ENCODE assay signal across 15 cellular contexts in the genomic region with DNA sequence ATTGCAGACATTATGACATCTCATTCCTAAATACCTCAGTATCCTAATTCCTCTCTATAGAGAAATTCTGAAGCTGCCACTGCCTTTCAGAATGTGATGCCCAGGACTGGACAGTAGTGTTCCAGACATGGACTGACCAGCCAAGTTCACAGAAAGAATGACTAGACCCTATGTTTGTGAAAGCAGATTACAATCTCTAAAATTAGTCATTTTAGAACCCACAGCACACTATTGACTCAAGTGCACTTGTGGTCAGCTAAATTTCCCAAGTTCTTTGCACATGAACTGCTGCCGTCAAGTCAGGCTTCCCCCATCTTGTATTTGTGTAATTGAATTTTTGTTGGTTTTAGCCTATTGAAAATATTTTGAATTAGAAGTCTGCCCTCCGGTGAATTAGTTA.
DNase-seq lines count a peak whose midpoint lies in the region; ATAC-seq, FAIRE-seq and TF ChIP-seq lines count a peak whose summit lies in the region.
"Had no signal": no experiment of that assay in that cellular context is flagged by ENCODE, and none has a peak within 500 bp of the region (broad histone marks: within the 10 kb centered on the region; RNA-seq: fewer than 3 reads in every experiment).

No MANE protein-coding gene starts in this region.

- H3K4me1 ChIP-seq in PC-9 (replicated peaks; ENCODE audit: insufficient read depth), result peaks cover 66% of the 10 kb centered on the region
- peaks cover 15% of the 10 kb centered on the region for H3K4me1 ChIP-seq in endothelial cell of umbilical vein (ENCODE audit: control insufficient read depth, extremely low read depth, insufficient read depth, low read length)
- no peaks in the 10 kb centered on the region for H3K4me1 ChIP-seq in trophoblast cell (ENCODE audit: control insufficient read depth in 1 of 2, insufficient read depth in 2 of 2, low read length in 2 of 2)
- H3K4me1 ChIP-seq in foreskin keratinocyte, result peaks cover 11% of the 10 kb centered on the region
- H3K4me1 ChIP-seq: spleen had no signal

- no peak overlapping the region for H3K9ac ChIP-seq in endothelial cell of umbilical vein (replicated peaks; ENCODE audit: extremely low read depth, insufficient read depth, low read length)
- no peak overlapping the region for H3K9ac ChIP-seq in trophoblast cell (ENCODE audit: low read length)

- TF ChIP-seq POLR2A in endothelial cell of umbilical vein (IDR thresholded peaks at IDR 0.05; ENCODE audit: low read depth, low read length), result no peak

- no peak overlapping the region for H2BK12ac ChIP-seq in trophoblast cell (ENCODE audit: low read length)

- no peak overlapping the region for H2BK120ac ChIP-seq in trophoblast cell (ENCODE audit: insufficient read depth, low read length, poor library complexity)

- H2AK5ac ChIP-seq in trophoblast cell (ENCODE audit: low read length), result no peak overlapping the region

- no peaks in the 10 kb centered on the region for H3K9me1 ChIP-seq in endothelial cell of umbilical vein (replicated peaks; ENCODE audit: control insufficient read depth, extremely low read depth, insufficient read depth, low read length)

- peak overlapping the region; percentile 90 for H3K27ac ChIP-seq in PC-9
- peak overlapping the region; percentile 48 for H3K27ac ChIP-seq in endothelial cell of umbilical vein (ENCODE audit: insufficient read depth, low read depth, low read length)
- H3K27ac ChIP-seq in trophoblast cell (ENCODE audit: low read depth, low read length), result no peak overlapping the region
- H3K27ac ChIP-seq in foreskin keratinocyte, result no peak overlapping the region
- H3K27ac ChIP-seq: neutrophil, spleen had no signal

- H4K20me1 ChIP-seq in PC-9 (ENCODE audit: insufficient read depth) (no peaks in the 10 kb centered on the region), endothelial cell of umbilical vein (replicated peaks; ENCODE audit: control insufficient read depth, extremely low read depth, insufficient read depth, low read length) (no peaks in the 10 kb centered on the region)

- intact Hi-C loops in PC-9 (cut with micrococcal nuclease; ENCODE audit: unreplicated experiment) (loop anchor here (2.0 kb wide), 1 partner anchor 21 kb away; no protein-coding TSS in a partner anchor), endothelial cell of umbilical vein (cut with micrococcal nuclease) (no loop called here)

- 0 out of 2 replicates have a peak overlapping the region, but pooled peaks have one; percentile 6 for H2AFZ ChIP-seq in PC-9
- no peak overlapping the region for H2AFZ ChIP-seq in endothelial cell of umbilical vein (ENCODE audit: low read depth, low read length)
- H2AFZ ChIP-seq in trophoblast cell (ENCODE audit: insufficient read depth, low read length, poor library complexity), result no peak overlapping the region

- H3K14ac ChIP-seq in trophoblast cell (ENCODE audit: low read length), result no peak overlapping the region

- CTCF ChIA-PET in PC-9 (lab: Charles Lee) (interaction anchor here (0.6 to 1.0 kb wide), 3 partner anchors 10 to 140 kb away, joined by 3 to 5 read pairs (median 5); no protein-coding TSS in a partner anchor), endothelial cell of umbilical vein (lab: Charles Lee) (interaction anchor here (0.8 to 1.6 kb wide), 6 partner anchors 8 to 23 kb away, joined by 3 to 5 read pairs (median 4); no protein-coding TSS in a partner anchor)

- H4K8ac ChIP-seq in trophoblast cell (ENCODE audit: low read depth, low read length), result no peak overlapping the region

- ATAC-seq in foreskin keratinocyte (no peak), GM19324 (IDR thresholded peaks at IDR 0.05; ENCODE audit: low FRiP score, unreplicated experiment) (no peak)

- H3K79me2 ChIP-seq in PC-9 (ENCODE audit: low read depth) (no peaks in the 10 kb centered on the region), endothelial cell of umbilical vein (ENCODE audit: control insufficient read depth, insufficient read depth, low read length) (no peaks in the 10 kb centered on the region), trophoblast cell (ENCODE audit: control insufficient read depth, insufficient read depth, low read length, poor library complexity) (no peaks in the 10 kb centered on the region)

- H4K91ac ChIP-seq in trophoblast cell (ENCODE audit: low read depth, low read length), result no peak overlapping the region

- dilution Hi-C loops in endothelial cell of umbilical vein (cut with MboI; ENCODE audit: extremely low pct_ligation_motif_present, low sequenced_read_pairs), result no loop called here

- H3K23ac ChIP-seq in trophoblast cell (ENCODE audit: low read length), result no peak overlapping the region

- H3K9me3 ChIP-seq in PC-9 (ENCODE audit: insufficient read depth, low read depth) (0 out of 2 replicates have a peak, but pooled peaks cover 4% of the 10 kb centered on the region), endothelial cell of umbilical vein (replicated peaks; ENCODE audit: control insufficient read depth, insufficient read depth, low read length) (no peaks in the 10 kb centered on the region), trophoblast cell (ENCODE audit: insufficient read depth, low read depth, low read length) (no peaks in the 10 kb centered on the region)
- H3K9me3 ChIP-seq: neutrophil, spleen had no signal

- no peak overlapping the region for H2BK5ac ChIP-seq in trophoblast cell (ENCODE audit: low read depth, low read length, poor library complexity)

- H4K12ac ChIP-seq in trophoblast cell (ENCODE audit: low read depth, low read length), result no peak overlapping the region

- peaks cover 38% of the 10 kb centered on the region for H3F3A ChIP-seq in PC-9 (ENCODE audit: insufficient read depth, low read depth)

- H3K18ac ChIP-seq in trophoblast cell (ENCODE audit: low read length), result no peak overlapping the region

- H3K79me1 ChIP-seq in trophoblast cell (ENCODE audit: low read length), result no peaks in the 10 kb centered on the region

- H3K36me3 ChIP-seq in PC-9 (ENCODE audit: low read depth) (0 out of 2 replicates have a peak, but pooled peaks cover 4% of the 10 kb centered on the region), endothelial cell of umbilical vein (ENCODE audit: control insufficient read depth in 2 of 2, extremely low read depth in 1 of 2, insufficient read depth in 2 of 2, low read length in 2 of 2) (no peaks in the 10 kb centered on the region), trophoblast cell (ENCODE audit: control insufficient read depth in 1 of 2, insufficient read depth in 2 of 2, low read length in 2 of 2) (no peaks in the 10 kb centered on the region)
- H3K36me3 ChIP-seq: neutrophil, spleen had no signal

- H3K27me3 ChIP-seq in PC-9 (ENCODE audit: insufficient read depth, low read depth) (no peaks in the 10 kb centered on the region), endothelial cell of umbilical vein (ENCODE audit: control insufficient read depth in 2 of 2, insufficient read depth in 2 of 2, low read length in 2 of 2) (no peaks in the 10 kb centered on the region), trophoblast cell (ENCODE audit: insufficient read depth, low read length) (no peaks in the 10 kb centered on the region), foreskin keratinocyte (no peaks in the 10 kb centered on the region)
- H3K27me3 ChIP-seq: neutrophil had no signal

- BruUV-seq in PC-9 (replicated peaks; lab: Mats Ljungman, UMichigan), result no TSS peak
- BruUV-seq in endothelial cell of umbilical vein (replicated peaks; lab: Mats Ljungman, UMichigan), result no TSS peak

- DNase-seq in GM03348 (ENCODE audit: low spot score) (peak; percentile 45), PC-9 (peak; percentile 21 to 92), endothelial cell of umbilical vein (ENCODE audit: low read depth, low spot score) (peak; percentile 37), trophoblast cell (peak; percentile 70 to 87), foreskin keratinocyte (no peak), islet precursor cell (no peak), inferior parietal cortex (ENCODE audit: extremely low spot score) (no peak)
- DNase-seq: activated naive CD4-positive, alpha-beta T cell; NCI-H187; NCI-H748 treated with DMSO at 0.1 percent for 48 hours; SHP77; spleen had no signal

- FAIRE-seq in endothelial cell of umbilical vein (lab: Jason Lieb, UNC), result peak; percentile 83
- FAIRE-seq: D721Med had no signal

- H3K4me2 ChIP-seq in PC-9 (peak overlapping the region; percentile 56), endothelial cell of umbilical vein (ENCODE audit: insufficient read depth, low read length) (no peak overlapping the region), trophoblast cell (ENCODE audit: low read length) (no peak overlapping the region)

- no peak overlapping the region for H3K4ac ChIP-seq in trophoblast cell (ENCODE audit: low read depth, low read length)

- H3K4me3 ChIP-seq in PC-9 (no peak overlapping the region), endothelial cell of umbilical vein (replicated peaks in 1 of 3; ENCODE audit: insufficient read depth in 1 of 3, low read depth in 1 of 3, low read length in 3 of 3) (no peak overlapping the region), trophoblast cell (ENCODE audit: low read depth, low read length) (no peak overlapping the region)
- H3K4me3 ChIP-seq: spleen had no signal

- no peaks in the 10 kb centered on the region for H3K9me2 ChIP-seq in PC-9 (ENCODE audit: insufficient read depth)

- no CpG with 5 or more reads among the region's 2 CpGs for WGBS in trophoblast cell (ENCODE audit: extremely low coverage, insufficient coverage, insufficient read length)

- no peak for TF ChIP-seq CTCF in PC-9 (conservative IDR thresholded peaks at IDR 0.05)
- TF ChIP-seq CTCF in endothelial cell of umbilical vein (IDR thresholded peaks at IDR 0.05; ENCODE audit: extremely low read depth in 1 of 2, insufficient read depth in 1 of 2, low read depth in 1 of 2, low read length in 2 of 2), result no peak
- no peak for TF ChIP-seq CTCF in foreskin keratinocyte (conservative IDR thresholded peaks at IDR 0.05)

- POLR2A ChIA-PET in PC-9 (lab: Charles Lee; ENCODE audit: unreplicated experiment) (interaction anchor here (0.7 kb wide), 1 partner anchor 97 kb away, joined by 3 read pairs; no protein-coding TSS in a partner anchor), endothelial cell of umbilical vein (lab: Charles Lee) (no interaction called here)

TF ChIP-seq in endothelial cell of umbilical vein, 7 proteins besides CTCF, POLR2A, EP300 and RAD21:
- TF ChIP-seq POLR2AphosphoS5 (IDR thresholded peaks at IDR 0.05; ENCODE audit: insufficient read depth, low read depth, low read length) (peak; percentile 23), JUN (IDR thresholded peaks at IDR 0.05; ENCODE audit: borderline replicate concordance, insufficient read depth, insufficient read length, low read depth) (peak; percentile 28), EZH2 (IDR thresholded peaks at IDR 0.05; ENCODE audit: borderline replicate concordance, low read depth, low read length, severe bottlenecking) (no peak), MYC (IDR thresholded peaks at IDR 0.05; ENCODE audit: low read depth, low read length) (no peak), GATA2 (IDR thresholded peaks at IDR 0.05; ENCODE audit: insufficient read depth, insufficient read length, low read depth, low read length) (peak; percentile 97), FOS (IDR thresholded peaks at IDR 0.05; ENCODE audit: borderline replicate concordance, insufficient read depth, low read length) (peak; percentile 63)
- TF ChIP-seq, protein P1, sequence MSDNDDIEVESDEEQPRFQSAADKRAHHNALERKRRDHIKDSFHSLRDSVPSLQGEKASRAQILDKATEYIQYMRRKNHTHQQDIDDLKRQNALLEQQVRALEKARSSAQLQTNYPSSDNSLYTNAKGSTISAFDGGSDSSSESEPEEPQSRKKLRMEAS (IDR thresholded peaks at IDR 0.05; ENCODE audit: insufficient read depth, insufficient read length), result no peak

Comparison
In these comparisons a context has a peak if more than half of its experiments do, and no peak if none do; other contexts are left out.
1. DNase-seq: peak in GM03348 (single experiment), PC-9 (2 of 2), endothelial cell of umbilical vein (single experiment) and trophoblast cell (2 of 2); none in foreskin keratinocyte (0 of 2), islet precursor cell (single experiment) and inferior parietal cortex (single experiment).
2. H3K27ac ChIP-seq: peak in PC-9 (single experiment) and endothelial cell of umbilical vein (single experiment); none in trophoblast cell (single experiment) and foreskin keratinocyte (single experiment).